In genomic region chr7:80834105-80834410, GRCh38 we compare ENCODE assay signal across 1 cellular context.
A peak's percentile ranks its signal among the peaks of the same experiment; 100 is the strongest.
TF ChIP-seq lines count a peak whose summit lies in the region.

No MANE protein-coding gene starts in this region.

TF ChIP-seq in SK-N-SH treated with all-trans-retinoic acid at 6 μM for 48 hours, 23 proteins besides CTCF, POLR2A, EP300 and RAD21 (continued from another document):
- peak; percentile 40; the same call in 1 of the 2 replicates for TF ChIP-seq POU6F1 (CRISPR knock-in tag; IDR thresholded peaks at IDR 0.05; ENCODE audit: borderline replicate concordance, low read depth)
- TF ChIP-seq TSHZ2 (CRISPR knock-in tag; IDR thresholded peaks at IDR 0.05), result no peak
